Comparison of ENCODE assay signal across 11 cellular contexts in genomic region chr2:43425659-43426058, GRCh38.
DNase-seq lines count a peak whose midpoint lies in the region; ATAC-seq and TF ChIP-seq lines count a peak whose summit lies in the region.
"Had no signal": no experiment of that assay in that cellular context is flagged by ENCODE, and none has a peak within 500 bp of the region (broad histone marks: within the 10 kb centered on the region; RNA-seq: fewer than 3 reads in every experiment).

No MANE protein-coding gene starts in this region.

- H4K20me1 ChIP-seq in BLaER1 treated with 17β-estradiol and CSF1 and Interleukin-3, amounts not matched to agents 10 nM and 100 nM, result no peaks in the 10 kb centered on the region

- no peaks in the 10 kb centered on the region for H3K27me3 ChIP-seq in BLaER1 treated with 17β-estradiol and CSF1 and Interleukin-3, amounts not matched to agents 10 nM and 100 nM
- H3K27me3 ChIP-seq in adrenal gland, result no peaks in the 10 kb centered on the region
- no peaks in the 10 kb centered on the region for H3K27me3 ChIP-seq in muscle layer of duodenum (ENCODE audit: low read depth, low read length)

- H3K36me3 ChIP-seq in BLaER1 treated with 17β-estradiol and CSF1 and Interleukin-3, amounts not matched to agents 10 nM and 100 nM, result peaks cover 0 to 55% (median 24%) of the 10 kb centered on the region in 11 experiments; a peak in 17 of 22 replicates
- 0 out of 2 replicates have a peak, but pooled peaks cover 6% of the 10 kb centered on the region for H3K36me3 ChIP-seq in KOPT-K1 (ENCODE audit: insufficient read depth, low read length)
- H3K36me3 ChIP-seq in adrenal gland (replicated peaks in 1 of 2), result no peaks in the 10 kb centered on the region
- H3K36me3 ChIP-seq in muscle layer of duodenum (ENCODE audit: control insufficient read depth in 1 of 2, insufficient read depth in 2 of 2, low read length in 2 of 2), result no peaks in the 10 kb centered on the region

- TF ChIP-seq POLR2A in adrenal gland (IDR thresholded peaks at IDR 0.05), result no peak

- H3K4me2 ChIP-seq in BLaER1 treated with 17β-estradiol and CSF1 and Interleukin-3, amounts not matched to agents 10 nM and 100 nM, result peak overlapping the region; percentile 31 to 88 (median 73)

- intact Hi-C loops in adrenal gland (cut with DNase I), result no loop called here

- H3K27ac ChIP-seq in BLaER1 treated with 17β-estradiol and CSF1 and Interleukin-3, amounts not matched to agents 10 nM and 100 nM, result peak overlapping the region; percentile 33 to 88 (median 76)
- H3K27ac ChIP-seq in KOPT-K1 (ENCODE audit: low read depth, low read length, poor library complexity, severe bottlenecking) (peak overlapping the region; percentile 65), adrenal gland (peak overlapping the region in 4 of 5 donors; percentile 50 to 73 (median 60)), muscle layer of duodenum (ENCODE audit: low read length) (peak overlapping the region; percentile 77), substantia nigra (ENCODE audit: low read depth, low read length, poor library complexity, severe bottlenecking) (no peak overlapping the region)

- peaks cover 0 to 5% (median 0%) of the 10 kb centered on the region in 11 experiments; a peak in 1 of 22 replicates for H3K9me3 ChIP-seq in BLaER1 treated with 17β-estradiol and CSF1 and Interleukin-3, amounts not matched to agents 10 nM and 100 nM (replicated peaks in 1 of 11)
- no peaks in the 10 kb centered on the region for H3K9me3 ChIP-seq in KOPT-K1 (ENCODE audit: insufficient read depth, low read length, poor library complexity, severe bottlenecking)
- no peaks in the 10 kb centered on the region for H3K9me3 ChIP-seq in adrenal gland (replicated peaks in 1 of 3)
- H3K9me3 ChIP-seq in muscle layer of duodenum (ENCODE audit: control insufficient read depth in 1 of 2, low read length in 2 of 2), result no peaks in the 10 kb centered on the region

- H3K9ac ChIP-seq in BLaER1 treated with 17β-estradiol and CSF1 and Interleukin-3, amounts not matched to agents 10 nM and 100 nM, result peak overlapping the region in 7 of 11 experiments; percentile 44 to 74 (median 59); a peak in 10 of 22 replicates

- no peak for ATAC-seq in HG03139 (IDR thresholded peaks at IDR 0.05; ENCODE audit: unreplicated experiment)

- DNase-seq in adrenal gland (no peak), substantia nigra (lab: John Stamatoyannopoulos, UW) (no peak), MV-4-11 (lab: John Stamatoyannopoulos, UW) (no peak)
- DNase-seq in activated effector memory CD4-positive, alpha-beta T cell treated with Interleukin-2 at 50 U/mL for 16 hours, result no peak
- DNase-seq: activated T-cell treated with anti-CD3 and anti-CD28 coated beads, Interleukin-2, amount 50 U/mL, for 4 hours; cortex of kidney; GOT3 had no signal

- TF ChIP-seq CTCF in adrenal gland (IDR thresholded peaks at IDR 0.05), result no peak

- no peak overlapping the region for H3K4me3 ChIP-seq in BLaER1 treated with 17β-estradiol and CSF1 and Interleukin-3, amounts not matched to agents 10 nM and 100 nM
- H3K4me3 ChIP-seq in adrenal gland (no peak overlapping the region), muscle layer of duodenum (ENCODE audit: low read depth in 1 of 2, low read length in 2 of 2) (no peak overlapping the region)

- WGBS in adrenal gland, 4 donors, result 83 to 94% (median 88%) methylated on average over 1 of the region's 1 CpG

- peaks cover 29 to 94% (median 35%) of the 10 kb centered on the region in 10 experiments for H3K4me1 ChIP-seq in BLaER1 treated with 17β-estradiol and CSF1 and Interleukin-3, amounts not matched to agents 10 nM and 100 nM
- H3K4me1 ChIP-seq in adrenal gland (replicated peaks in 1 of 2) (peaks cover 23 to 44% of the 10 kb centered on the region in 2 donors), muscle layer of duodenum (ENCODE audit: control insufficient read depth in 1 of 2, insufficient read depth in 2 of 2, low read length in 2 of 2) (peaks cover 10 to 17% of the 10 kb centered on the region in 2 donors)
